Comparison of ENCODE assay signal across 8 cellular contexts in the genomic region with DNA sequence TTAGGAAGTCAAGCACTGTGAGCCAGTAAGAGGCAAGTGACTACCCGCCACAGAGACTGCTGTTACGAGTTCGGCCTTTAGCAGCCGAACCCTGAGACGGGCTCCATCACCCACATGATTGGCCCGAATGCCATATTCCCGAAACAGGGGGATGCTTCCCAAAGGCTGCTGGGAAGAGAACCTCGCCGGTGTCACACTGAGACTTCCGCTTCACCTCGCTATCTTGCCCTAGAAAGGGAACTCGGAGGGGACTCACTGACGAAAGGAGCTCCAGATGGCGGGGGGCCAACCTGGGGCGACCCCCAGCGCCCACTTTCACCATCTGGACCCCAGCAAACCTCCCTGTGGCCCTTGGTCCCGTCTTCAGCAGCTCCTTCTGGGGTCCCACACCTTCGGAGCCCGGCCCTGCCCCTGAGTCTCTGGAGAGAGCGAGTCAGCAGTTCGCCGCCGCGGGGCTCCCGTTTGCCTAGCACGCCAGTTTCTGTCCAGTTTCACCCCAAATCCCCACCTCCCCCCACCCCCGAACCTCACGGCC. TPM values are rescaled to one million over a fixed set of nuclear protein-coding genes. Genes with fewer than 3 reads are reported as not detected.
DNase-seq lines count a peak whose midpoint lies in the region; ATAC-seq and TF ChIP-seq lines count a peak whose summit lies in the region.

No MANE protein-coding gene starts in this region.

- H3K4me3 ChIP-seq in fibroblast of pulmonary artery (replicated peaks; ENCODE audit: low read depth, low read length) (peak overlapping the region; percentile 84), neural progenitor cell (peak overlapping the region; percentile 72), uterus (peak overlapping the region; percentile 62 to 92)

- H3K27ac ChIP-seq in KOPT-K1 (ENCODE audit: low read depth, low read length, poor library complexity, severe bottlenecking) = peak overlapping the region; percentile 75
- no peak overlapping the region for H3K27ac ChIP-seq in neural progenitor cell
- peak overlapping the region; percentile 95 to 98 for H3K27ac ChIP-seq in uterus

- DNase-seq in GM03348 (ENCODE audit: low spot score) (peak; percentile 67), fibroblast of pulmonary artery (ENCODE audit: low read depth) (peak; percentile 23), neural progenitor cell (ENCODE audit: low spot score) (peak; percentile 62), uterus (peak; percentile 38 to 47), DMS79 (lab: John Stamatoyannopoulos, UW) (no peak)
- peak; percentile 51 to 60 for DNase-seq in activated T-cell treated with anti-CD3 and anti-CD28 coated beads, Interleukin-2, amount 50 U/mL, for 72 hours

- peak overlapping the region; percentile 95 to 97 for H3K4me3 Mint-ChIP-seq in activated T-cell treated with anti-CD3 and anti-CD28 coated beads, Interleukin-2, amount 50 U/mL, for 72 hours
- H3K4me3 Mint-ChIP-seq in neural progenitor cell = peak overlapping the region; percentile 82

- peaks cover 44% of the 10 kb centered on the region for H3K36me3 ChIP-seq in KOPT-K1 (ENCODE audit: insufficient read depth, low read length)
- no peaks in the 10 kb centered on the region for H3K36me3 ChIP-seq in neural progenitor cell
- no peaks in the 10 kb centered on the region for H3K36me3 ChIP-seq in uterus

- H3K4me1 ChIP-seq in neural progenitor cell (no peaks in the 10 kb centered on the region), uterus (no peaks in the 10 kb centered on the region)

- peak overlapping the region; percentile 95 for H3K27ac Mint-ChIP-seq in activated T-cell treated with anti-CD3 and anti-CD28 coated beads, Interleukin-2, amount 50 U/mL, for 72 hours
- H3K27ac Mint-ChIP-seq in neural progenitor cell = no peak overlapping the region

- peaks cover 12 to 13% of the 10 kb centered on the region in 2 donors for H3K36me3 Mint-ChIP-seq in activated T-cell treated with anti-CD3 and anti-CD28 coated beads, Interleukin-2, amount 50 U/mL, for 72 hours (ENCODE audit: insufficient read depth in 2 of 2)
- H3K36me3 Mint-ChIP-seq in neural progenitor cell = peaks cover 12% of the 10 kb centered on the region

- H3K9ac ChIP-seq in neural progenitor cell = no peak overlapping the region

- peak overlapping the region; percentile 76 for H3K4me2 ChIP-seq in neural progenitor cell

- H3K27me3 ChIP-seq in neural progenitor cell (no peaks in the 10 kb centered on the region), uterus (no peaks in the 10 kb centered on the region)

- peaks cover 7% of the 10 kb centered on the region for H3F3A ChIP-seq in neural progenitor cell (ENCODE audit: low read depth)

- no peaks in the 10 kb centered on the region for H3K79me2 ChIP-seq in neural progenitor cell (ENCODE audit: low read depth)

- H3K4me1 Mint-ChIP-seq in activated T-cell treated with anti-CD3 and anti-CD28 coated beads, Interleukin-2, amount 50 U/mL, for 72 hours (ENCODE audit: low read depth) = peaks cover 36% of the 10 kb centered on the region
- H3K4me1 Mint-ChIP-seq in neural progenitor cell = peaks cover 5% of the 10 kb centered on the region

- peak overlapping the region; percentile 98 for H2AFZ ChIP-seq in neural progenitor cell (replicated peaks)

- H3K9me3 Mint-ChIP-seq in activated T-cell treated with anti-CD3 and anti-CD28 coated beads, Interleukin-2, amount 50 U/mL, for 72 hours = peaks cover 1 to 4% of the 10 kb centered on the region in 2 donors
- peaks cover 2% of the 10 kb centered on the region for H3K9me3 Mint-ChIP-seq in neural progenitor cell

- H3K9me3 ChIP-seq in KOPT-K1 (ENCODE audit: insufficient read depth, low read length, poor library complexity, severe bottlenecking) (no peaks in the 10 kb centered on the region), neural progenitor cell (ENCODE audit: low read depth) (no peaks in the 10 kb centered on the region), uterus (no peaks in the 10 kb centered on the region)

- H3K27me3 Mint-ChIP-seq in activated T-cell treated with anti-CD3 and anti-CD28 coated beads, Interleukin-2, amount 50 U/mL, for 72 hours (ENCODE audit: low read depth) = peaks cover 6% of the 10 kb centered on the region
- peaks cover 2% of the 10 kb centered on the region for H3K27me3 Mint-ChIP-seq in neural progenitor cell (ENCODE audit: insufficient read depth, low read depth)

- TF ChIP-seq POLR2A in uterus (IDR thresholded peaks at IDR 0.05) = no peak

- ATAC-seq in GM21825 (IDR thresholded peaks at IDR 0.05; ENCODE audit: unreplicated experiment) = peak; percentile 24
- ATAC-seq in activated T-cell treated with anti-CD3 and anti-CD28 coated beads, Interleukin-2, amount 50 U/mL, for 72 hours (replicated peaks in 1 of 2) = peak; percentile 54 to 60

- intact Hi-C loops in uterus (cut with DNase I; ENCODE audit: low total_unique reads) = no loop called here

- TF ChIP-seq CTCF in fibroblast of pulmonary artery (IDR thresholded peaks at IDR 0.05; ENCODE audit: low read length, missing control alignments) = no peak
- no peak for TF ChIP-seq CTCF in neural progenitor cell (IDR thresholded peaks at IDR 0.05)
- no peak for TF ChIP-seq CTCF in uterus (IDR thresholded peaks at IDR 0.05)

- H4K20me1 ChIP-seq in neural progenitor cell (ENCODE audit: low read depth) = no peaks in the 10 kb centered on the region

RNA-seq across cellular contexts. Expression of a gene that starts 0.5 kb away (rescaled TPM):
- 10 to 100 TPM; 58.5 to 62.1 TPM for total RNA-seq in activated T-cell treated with anti-CD3 and anti-CD28 coated beads, Interleukin-2, amount 50 U/mL, for 72 hours
- total RNA-seq in neural progenitor cell (ENCODE audit: low replicate concordance) (16.0 and 32.0 TPM in 2 replicates), uterus (10 to 100 TPM; 16.1 to 60.1 (median 38.8) TPM)

RNA-seq across cellular contexts. Expression of a gene that starts 31.2 kb away (rescaled TPM):
- 10 to 100 TPM in 1 of 2 donors, 1 to 10 TPM in 1; 6.7 to 10.4 TPM for total RNA-seq in activated T-cell treated with anti-CD3 and anti-CD28 coated beads, Interleukin-2, amount 50 U/mL, for 72 hours
- total RNA-seq in neural progenitor cell (ENCODE audit: low replicate concordance) (5.0 and 10.5 TPM in 2 replicates), uterus (10 to 100 TPM in 1 of 4 donors, 1 to 10 TPM in 3; 3.6 to 12.5 (median 7.5) TPM)
